ENCODE assay signal across 10 cellular contexts in the genomic region with DNA sequence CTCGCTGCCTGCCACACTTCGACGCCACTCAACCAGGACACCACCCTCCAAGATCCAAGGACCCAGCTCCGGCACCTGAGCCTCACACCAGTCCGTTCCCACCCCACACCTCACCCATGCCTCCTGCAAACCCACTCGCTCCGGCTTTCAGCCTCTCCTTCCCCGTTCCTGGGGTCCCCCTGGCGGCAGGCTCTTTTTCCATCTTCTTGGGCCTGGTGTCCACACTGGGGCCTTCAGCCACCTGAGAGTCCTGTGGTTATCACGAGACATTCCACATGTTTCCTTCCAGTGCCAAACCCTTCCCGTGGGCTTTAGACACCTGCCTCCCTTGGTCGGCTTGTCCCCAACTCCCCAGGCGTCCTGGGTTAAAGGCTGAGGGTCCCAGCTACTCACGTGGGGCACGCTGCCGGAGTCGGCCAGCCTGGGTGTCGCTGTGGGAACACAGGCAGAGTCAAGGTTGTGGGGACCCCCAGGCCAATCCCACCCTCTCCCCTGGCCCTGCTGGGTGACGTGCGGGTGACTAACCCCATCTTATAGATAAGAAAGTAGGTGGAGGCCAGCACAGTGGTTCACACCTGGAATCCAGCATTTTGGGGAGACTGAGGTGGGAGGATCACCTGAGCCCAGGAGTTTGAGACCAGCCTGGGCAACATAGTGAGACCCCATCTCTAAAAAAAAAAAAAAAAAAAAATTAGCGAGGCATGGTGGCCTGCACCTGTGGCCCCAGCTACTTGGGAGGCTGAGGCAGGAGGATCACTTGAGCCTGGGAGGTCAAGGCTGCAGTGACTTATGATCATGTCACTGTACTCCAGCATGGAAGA. TPM values are rescaled to one million over a fixed set of nuclear protein-coding genes. Genes with fewer than 3 reads are reported as not detected.
DNase-seq lines count a peak whose midpoint lies in the region; ATAC-seq and TF ChIP-seq lines count a peak whose summit lies in the region.
"Had no signal": no experiment of that assay in that cellular context is flagged by ENCODE, and none has a peak within 500 bp of the region (broad histone marks: within the 10 kb centered on the region; RNA-seq: fewer than 3 reads in every experiment).

No MANE protein-coding gene starts in this region.

- intact Hi-C loops in left cardiac atrium (cut with DNase I) = no loop called here
- intact Hi-C loops in Right ventricle myocardium inferior (cut with DNase I) = no loop called here

- H3K27me3 Mint-ChIP-seq in type B pancreatic cell = peaks cover 10% of the 10 kb centered on the region

- H3K4me1 Mint-ChIP-seq in type B pancreatic cell (ENCODE audit: unreplicated experiment) = peaks cover 3% of the 10 kb centered on the region

- H3K4me3 Mint-ChIP-seq in type B pancreatic cell = peak overlapping the region; percentile 82

- H3K36me3 Mint-ChIP-seq in type B pancreatic cell = no peaks in the 10 kb centered on the region

- TF ChIP-seq CTCF in type B pancreatic cell (conservative IDR thresholded peaks at IDR 0.05) = peak; percentile 71

- no peak for ATAC-seq in left cardiac atrium
- no peak for ATAC-seq in Right ventricle myocardium inferior
- no peak for ATAC-seq in HG02571 (IDR thresholded peaks at IDR 0.05; ENCODE audit: unreplicated experiment)
- ATAC-seq in HG02852 (IDR thresholded peaks at IDR 0.05; ENCODE audit: unreplicated experiment) = no peak

- DNase-seq in left cardiac atrium = peak; percentile 37
- DNase-seq in Right ventricle myocardium inferior (ENCODE audit: missing footprints) = no peak
- peak; percentile 78 for DNase-seq in astrocyte of the hippocampus (ENCODE audit: low read depth, low spot score)
- DNase-seq in iPS-NIHi11 (ENCODE audit: low spot score) = peak; percentile 71
- DNase-seq in type B pancreatic cell (ENCODE audit: extremely low spot score, unreplicated experiment) = peak; percentile 78
- no peak for DNase-seq in NCI-H524 treated with DMSO at 0.1 percent for 48 hours (lab: John Stamatoyannopoulos, UW)
- DNase-seq: aorta, NCI-H748 treated with DMSO at 0.1 percent for 48 hours had no signal

- H3K9me3 Mint-ChIP-seq in type B pancreatic cell = no peaks in the 10 kb centered on the region

- peak overlapping the region; percentile 48 for H3K27ac Mint-ChIP-seq in type B pancreatic cell

RNA-seq across cellular contexts. Expression of a gene that starts 2.0 kb away (rescaled TPM):
- total RNA-seq in left cardiac atrium (under 1 TPM in 1 of 2 donors, not detected in 1; 0.27 TPM), Right ventricle myocardium inferior (not detected), type B pancreatic cell (ENCODE audit: low replicate concordance) (0.72 TPM in 1 of 2 replicates, not detected in the other)

RNA-seq across cellular contexts. Expression of a gene that starts 5.1 kb away (rescaled TPM):
- 1 to 10 TPM in 1 of 2 donors, under 1 TPM in 1; 0.80 to 1.6 TPM for total RNA-seq in left cardiac atrium
- total RNA-seq in Right ventricle myocardium inferior = 0.89 TPM
- total RNA-seq in type B pancreatic cell (ENCODE audit: low replicate concordance) = 13.8 and 49.5 TPM in 2 replicates

RNA-seq across cellular contexts. Expression of a gene that starts 17.6 kb away (rescaled TPM):
- total RNA-seq in left cardiac atrium (10 to 100 TPM; 28.8 to 34.4 TPM), Right ventricle myocardium inferior (30.3 TPM), type B pancreatic cell (ENCODE audit: low replicate concordance) (95.5 and 129 TPM in 2 replicates)

RNA-seq across cellular contexts. Expression of a gene that starts 18.1 kb away (rescaled TPM):
- total RNA-seq in left cardiac atrium = 10 to 100 TPM; 45.2 to 45.7 TPM
- 59.7 TPM for total RNA-seq in Right ventricle myocardium inferior
- 107 and 131 TPM in 2 replicates for total RNA-seq in type B pancreatic cell (ENCODE audit: low replicate concordance)

RNA-seq across cellular contexts. Expression of a gene that starts 27.7 kb away (rescaled TPM):
- total RNA-seq in left cardiac atrium = 1 to 10 TPM; 1.0 to 2.3 TPM
- 0.68 TPM for total RNA-seq in Right ventricle myocardium inferior
- total RNA-seq in type B pancreatic cell (ENCODE audit: low replicate concordance) = 0.10 TPM in 1 of 2 replicates, not detected in the other

Comparison
In these comparisons a context has a peak if more than half of its experiments do, and no peak if none do; other contexts are left out.
1. DNase-seq: peak in left cardiac atrium (single experiment), astrocyte of the hippocampus (single experiment), iPS-NIHi11 (single experiment) and type B pancreatic cell (single experiment); none in Right ventricle myocardium inferior (single experiment) and NCI-H524 treated with DMSO at 0.1 percent for 48 hours (single experiment).